1 cellular context compared by ENCODE assay signal in the genomic region with DNA sequence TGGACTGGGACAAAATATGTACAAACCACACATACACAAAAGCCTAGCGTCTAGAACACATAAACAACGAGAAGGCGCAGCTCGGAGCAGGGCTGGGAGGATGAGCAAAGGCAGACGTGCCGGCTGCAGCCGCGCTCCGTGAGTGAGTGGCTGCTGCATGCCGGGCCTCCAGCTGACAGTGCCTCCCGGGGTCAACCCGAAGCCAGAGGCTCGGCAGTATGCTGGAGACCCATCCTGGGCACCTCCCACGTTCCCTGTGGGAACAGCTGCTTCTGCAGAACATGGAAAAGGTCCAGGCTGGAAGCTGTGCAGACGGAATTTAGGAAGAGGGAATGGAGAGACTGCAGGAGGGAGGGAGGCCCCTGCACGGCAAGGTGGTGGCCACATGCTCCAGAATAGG.
TF ChIP-seq lines count a peak whose summit lies in the region.

No MANE protein-coding gene starts in this region.

TF ChIP-seq in SK-N-SH treated with all-trans-retinoic acid at 6 μM for 48 hours, 23 proteins besides CTCF, POLR2A, EP300 and RAD21:
- peak; percentile 58 for TF ChIP-seq ZNF70 (CRISPR knock-in tag; IDR thresholded peaks at IDR 0.05)
- TF ChIP-seq TSHZ2 (CRISPR knock-in tag; IDR thresholded peaks at IDR 0.05): no peak
- peak; percentile 56; the same call in 1 of the 2 replicates for TF ChIP-seq TCF4 (CRISPR knock-in tag; IDR thresholded peaks at IDR 0.05; ENCODE audit: borderline replicate concordance)
- TF ChIP-seq TOX (CRISPR knock-in tag; IDR thresholded peaks at IDR 0.05; ENCODE audit: borderline replicate concordance): no peak
- no peak for TF ChIP-seq OSR1 (CRISPR knock-in tag; IDR thresholded peaks at IDR 0.05)
- TF ChIP-seq, protein P1, sequence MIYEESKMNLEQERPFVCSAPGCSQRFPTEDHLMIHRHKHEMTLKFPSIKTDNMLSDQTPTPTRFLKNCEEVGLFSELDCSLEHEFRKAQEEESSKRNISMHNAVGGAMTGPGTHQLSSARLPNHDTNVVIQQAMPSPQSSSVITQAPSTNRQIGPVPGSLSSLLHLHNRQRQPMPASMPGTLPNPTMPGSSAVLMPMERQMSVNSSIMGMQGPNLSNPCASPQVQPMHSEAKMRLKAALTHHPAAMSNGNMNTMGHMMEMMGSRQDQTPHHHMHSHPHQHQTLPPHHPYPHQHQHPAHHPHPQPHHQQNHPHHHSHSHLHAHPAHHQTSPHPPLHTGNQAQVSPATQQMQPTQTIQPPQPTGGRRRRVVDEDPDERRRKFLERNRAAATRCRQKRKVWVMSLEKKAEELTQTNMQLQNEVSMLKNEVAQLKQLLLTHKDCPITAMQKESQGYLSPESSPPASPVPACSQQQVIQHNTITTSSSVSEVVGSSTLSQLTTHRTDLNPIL (CRISPR knock-in tag; IDR thresholded peaks at IDR 0.05; ENCODE audit: low read depth): no peak
